In the genomic region with DNA sequence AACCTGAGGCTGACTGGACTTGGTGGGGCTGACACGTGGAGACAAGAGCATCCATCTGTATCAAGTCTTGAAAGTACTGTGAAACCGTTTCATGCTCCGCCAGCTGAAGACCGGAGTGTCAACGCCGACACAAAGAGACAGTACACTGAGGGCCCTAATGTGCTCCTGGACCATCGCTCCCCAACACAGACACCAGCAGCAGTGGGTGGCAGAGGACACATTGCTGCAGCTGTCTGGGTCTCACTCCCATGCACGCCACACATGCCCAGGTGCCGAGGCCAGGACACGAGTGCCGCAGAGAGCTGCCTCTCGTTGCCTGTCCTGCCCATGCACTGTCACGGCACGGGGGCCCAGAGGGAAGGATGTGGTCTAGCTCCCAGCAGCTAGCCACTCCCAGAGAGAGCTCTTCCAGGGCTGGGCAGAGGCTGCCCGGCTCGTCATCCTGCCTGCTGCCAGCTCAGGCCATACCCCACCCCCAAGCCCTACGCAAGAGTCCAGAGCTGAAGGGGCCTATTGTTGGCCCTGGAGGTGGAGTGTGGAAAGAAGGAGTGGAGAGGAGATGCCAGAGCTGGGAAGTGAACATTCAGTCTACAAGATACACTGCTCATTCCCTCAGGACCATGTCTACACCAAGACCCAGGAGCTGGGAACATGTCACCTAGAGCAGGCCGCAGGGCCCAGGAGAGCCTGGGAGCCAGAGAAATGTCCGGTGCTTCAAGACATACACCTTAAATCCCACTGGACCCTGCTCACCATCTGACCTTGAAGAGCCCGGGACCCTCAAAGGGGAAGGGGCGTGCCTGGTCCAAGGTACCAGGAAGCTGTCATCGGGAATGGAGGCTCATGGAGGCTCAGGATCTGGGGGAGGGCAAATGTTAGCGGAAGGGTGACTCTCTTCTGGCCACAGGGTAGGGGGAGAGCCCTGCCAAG, we compare ENCODE assay signal across 8 cellular contexts. TPM values are rescaled to one million over a fixed set of nuclear protein-coding genes. Genes with fewer than 3 reads are reported as not detected.
DNase-seq lines count a peak whose midpoint lies in the region; ATAC-seq and TF ChIP-seq lines count a peak whose summit lies in the region.

No MANE protein-coding gene starts in this region.

- H3K4me1 Mint-ChIP-seq in Calu3 (ENCODE audit: low read depth, unreplicated experiment), result peaks cover 33% of the 10 kb centered on the region

- CTCF ChIA-PET in Calu3 (lab: Charles Lee), result interaction anchor here (1.4 to 1.5 kb wide), 2 partner anchors 10 to 24 kb away, joined by 3 to 4 read pairs; no protein-coding TSS in a partner anchor

- H3K36me3 ChIP-seq in stomach (no peaks in the 10 kb centered on the region), WERI-Rb-1 (no peaks in the 10 kb centered on the region)

- H3K9me3 ChIP-seq in stomach (no peaks in the 10 kb centered on the region), WERI-Rb-1 (ENCODE audit: severe bottlenecking) (no peaks in the 10 kb centered on the region)

- no peaks in the 10 kb centered on the region for H3K27me3 Mint-ChIP-seq in Calu3 (ENCODE audit: unreplicated experiment)

- DNase-seq in Calu3 (peak; percentile 47), NOMO-1 treated with DMSO at 0.1 percent for 48 hours (lab: John Stamatoyannopoulos, UW; ENCODE audit: unreplicated experiment) (peak; percentile 98), amniotic epithelial cell (ENCODE audit: low read depth) (peak; percentile 81), left kidney (ENCODE audit: low read depth, low spot score) (peak; percentile 58), stomach (peak; percentile 46), WERI-Rb-1 (no peak), SW 1271 (lab: John Stamatoyannopoulos, UW) (no peak)

- H3K27ac ChIP-seq in stomach (peak overlapping the region in 3 of 5 donors; percentile 49 to 65 (median 59)), WERI-Rb-1 (no peak overlapping the region)

- intact Hi-C loops in Calu3 (cut with micrococcal nuclease; ENCODE audit: unreplicated experiment), result no loop called here
- intact Hi-C loops in stomach (cut with DNase I; ENCODE audit: low total_unique reads), result no loop called here

- H3K36me3 Mint-ChIP-seq in Calu3 (ENCODE audit: insufficient read depth, unreplicated experiment), result peaks cover 11% of the 10 kb centered on the region

- TF ChIP-seq EP300 in stomach (IDR thresholded peaks at IDR 0.05), result no peak

- H3K4me3 Mint-ChIP-seq in Calu3 (ENCODE audit: low read depth, unreplicated experiment), result no peak overlapping the region

- peak; percentile 36 for ATAC-seq in GM21717 (IDR thresholded peaks at IDR 0.05; ENCODE audit: unreplicated experiment)

- no peak overlapping the region for H3K4me3 ChIP-seq in stomach
- H3K4me3 ChIP-seq in WERI-Rb-1 (ENCODE audit: low read depth, low read length), result no peak overlapping the region

- peaks cover 15 to 78% (median 25%) of the 10 kb centered on the region in 4 donors for H3K4me1 ChIP-seq in stomach

- H3K27me3 ChIP-seq in stomach (no peaks in the 10 kb centered on the region), WERI-Rb-1 (ENCODE audit: insufficient read depth, low read depth, severe bottlenecking) (no peaks in the 10 kb centered on the region)

- TF ChIP-seq POLR2A in stomach (IDR thresholded peaks at IDR 0.05), result no peak

- H3K27ac Mint-ChIP-seq in Calu3 (ENCODE audit: unreplicated experiment), result no peak overlapping the region

- TF ChIP-seq CTCF in Calu3 (IDR thresholded peaks at IDR 0.05; ENCODE audit: unreplicated experiment) (no peak), stomach (IDR thresholded peaks at IDR 0.05) (no peak), WERI-Rb-1 (IDR thresholded peaks at IDR 0.05; ENCODE audit: low read depth, low read length) (no peak)

- no TSS peak for BruUV-seq in Calu3 (replicated peaks; lab: Mats Ljungman, UMichigan)

- WGBS in stomach, 5 donors, result 73 to 83% (median 80%) methylated on average over 17 to 23 of the region's 23 CpGs

- H3K9me3 Mint-ChIP-seq in Calu3 (ENCODE audit: low read depth, unreplicated experiment), result no peaks in the 10 kb centered on the region

RNA-seq across cellular contexts. Expression of a gene that starts 7.7 kb away (rescaled TPM):
- total RNA-seq in Calu3 (2022), result 50.4 and 53.0 TPM in 2 replicates
- total RNA-seq in stomach, result 100 to 1,000 TPM in 1 of 5 donors, 10 to 100 TPM in 3, 1 to 10 TPM in 1; 6.1 to 431 (median 42.6) TPM
- 10 to 100 TPM; 20.1 to 42.7 (median 34.5) TPM for polyA plus RNA-seq in stomach

Comparison
In these comparisons a context has a peak if more than half of its experiments do, and no peak if none do; other contexts are left out.
1. DNase-seq: peak in Calu3 (single experiment), NOMO-1 treated with DMSO at 0.1 percent for 48 hours (single experiment), amniotic epithelial cell (single experiment), left kidney (single experiment) and stomach (single experiment); none in WERI-Rb-1 (single experiment) and SW 1271 (0 of 2).